ENCODE assay signal across 12 cellular contexts in genomic region chr7:18289801-18290200, GRCh38.
DNase-seq lines count a peak whose midpoint lies in the region; ATAC-seq and TF ChIP-seq lines count a peak whose summit lies in the region.
"Had no signal": no experiment of that assay in that cellular context is flagged by ENCODE, and none has a peak within 500 bp of the region (broad histone marks: within the 10 kb centered on the region; RNA-seq: fewer than 3 reads in every experiment).

No MANE protein-coding gene starts in this region.

- no peak for TF ChIP-seq EP300 in esophagus muscularis mucosa (IDR thresholded peaks at IDR 0.05)

- H3K4me3 ChIP-seq in HL-60 (replicated peaks; ENCODE audit: insufficient read depth, low read length) (peak overlapping the region; percentile 55), esophagus muscularis mucosa (no peak overlapping the region), osteoblast (ENCODE audit: insufficient read depth, low read length) (no peak overlapping the region)

- peaks cover 36% of the 10 kb centered on the region for H3K4me1 Mint-ChIP-seq in Calu3 (ENCODE audit: low read depth, unreplicated experiment)
- peaks cover 0 to 54% (median 2%) of the 10 kb centered on the region in 4 donors for H3K4me1 Mint-ChIP-seq in naive thymus-derived CD8-positive, alpha-beta T cell

- H3K27ac Mint-ChIP-seq in Calu3 (ENCODE audit: unreplicated experiment): peak overlapping the region; percentile 1
- H3K27ac Mint-ChIP-seq in naive thymus-derived CD8-positive, alpha-beta T cell: peak overlapping the region in 1 of 10 donors; percentile 53

- H3K27me3 Mint-ChIP-seq in Calu3 (ENCODE audit: unreplicated experiment): no peaks in the 10 kb centered on the region
- H3K27me3 Mint-ChIP-seq in naive thymus-derived CD8-positive, alpha-beta T cell: peaks cover 0 to 38% (median 10%) of the 10 kb centered on the region in 5 donors

- H3K27ac ChIP-seq in HL-60 (replicated peaks) (no peak overlapping the region), esophagus muscularis mucosa (replicated peaks in 1 of 4) (peak overlapping the region; percentile 8 to 31 (median 14)), osteoblast (ENCODE audit: low read depth, low read length) (no peak overlapping the region)
- H3K27ac ChIP-seq: C4-2B had no signal

- no peak for TF ChIP-seq POLR2A in esophagus muscularis mucosa (IDR thresholded peaks at IDR 0.05; ENCODE audit: low read depth)

- CTCF ChIA-PET in Calu3 (lab: Charles Lee): interaction anchor here (1.4 kb wide), 1 partner anchor 13 kb away, joined by 4 read pairs; no protein-coding TSS in a partner anchor

- POLR2A ChIA-PET in naive thymus-derived CD8-positive, alpha-beta T cell (lab: Charles Lee): no interaction called here

- H3K36me3 Mint-ChIP-seq in Calu3 (ENCODE audit: insufficient read depth, unreplicated experiment): no peaks in the 10 kb centered on the region
- no peaks in the 10 kb centered on the region for H3K36me3 Mint-ChIP-seq in naive thymus-derived CD8-positive, alpha-beta T cell

- ATAC-seq in GM19452 (IDR thresholded peaks at IDR 0.05; ENCODE audit: unreplicated experiment): peak; percentile 3
- ATAC-seq in naive thymus-derived CD8-positive, alpha-beta T cell: no peak
- ATAC-seq: left lobe of liver had no signal

- DNase-seq in Calu3 (no peak), HL-60 (ENCODE audit: low read depth in 1 of 2, low spot score in 1 of 2) (no peak), esophagus muscularis mucosa (ENCODE audit: extremely low spot score) (no peak), GM19238 (ENCODE audit: insufficient read length, low spot score) (no peak), osteoblast (ENCODE audit: insufficient read length, low spot score, missing footprints) (no peak)
- no peak for DNase-seq in naive thymus-derived CD8-positive, alpha-beta T cell
- no peak for DNase-seq in activated CD8-positive, alpha-beta memory T cell treated with anti-CD3 and anti-CD28 coated beads, Interleukin-2, amount 50 U/mL, for 4 hours
- DNase-seq: glutamatergic neuron, NCI-H2171 had no signal

- no peak for TF ChIP-seq CTCF in Calu3 (IDR thresholded peaks at IDR 0.05; ENCODE audit: unreplicated experiment)
- TF ChIP-seq CTCF in HL-60 (IDR thresholded peaks at IDR 0.05; ENCODE audit: insufficient read depth, low read length): no peak
- TF ChIP-seq CTCF in esophagus muscularis mucosa (IDR thresholded peaks at IDR 0.05): no peak
- TF ChIP-seq CTCF in osteoblast (IDR thresholded peaks at IDR 0.05; ENCODE audit: extremely low read depth, low read depth, low read length): no peak

- no peaks in the 10 kb centered on the region for H3K36me3 ChIP-seq in esophagus muscularis mucosa
- no peaks in the 10 kb centered on the region for H3K36me3 ChIP-seq in osteoblast (ENCODE audit: insufficient read depth, low read length)

- no TSS peak for BruUV-seq in Calu3 (replicated peaks; lab: Mats Ljungman, UMichigan)

- H3K9me3 ChIP-seq in esophagus muscularis mucosa (no peaks in the 10 kb centered on the region), osteoblast (ENCODE audit: low read depth, low read length) (no peaks in the 10 kb centered on the region)

- H3K4me3 Mint-ChIP-seq in Calu3 (ENCODE audit: low read depth, unreplicated experiment): no peak overlapping the region
- H3K4me3 Mint-ChIP-seq in naive thymus-derived CD8-positive, alpha-beta T cell: peak overlapping the region in 2 of 10 donors; percentile 75 to 83

- no peaks in the 10 kb centered on the region for H3K9me3 Mint-ChIP-seq in Calu3 (ENCODE audit: low read depth, unreplicated experiment)
- H3K9me3 Mint-ChIP-seq in naive thymus-derived CD8-positive, alpha-beta T cell: peaks cover 0 to under 1% (median 0%) of the 10 kb centered on the region in 9 donors

- H3K4me1 ChIP-seq in esophagus muscularis mucosa (peaks cover 15 to 66% (median 57%) of the 10 kb centered on the region in 4 donors), osteoblast (ENCODE audit: insufficient read depth, low read length) (no peaks in the 10 kb centered on the region)

- H2AFZ ChIP-seq in osteoblast (ENCODE audit: low read length): no peak overlapping the region

- H3K79me2 ChIP-seq in osteoblast (ENCODE audit: insufficient read depth, low read length): no peaks in the 10 kb centered on the region

- intact Hi-C loops in Calu3 (cut with micrococcal nuclease; ENCODE audit: unreplicated experiment) (no loop called here), esophagus muscularis mucosa (cut with DNase I) (no loop called here)

- H3K27me3 ChIP-seq in HL-60 (ENCODE audit: insufficient read depth, poor library complexity, severe bottlenecking) (no peaks in the 10 kb centered on the region), esophagus muscularis mucosa (no peaks in the 10 kb centered on the region), osteoblast (ENCODE audit: insufficient read depth, low read length) (peaks cover 11% of the 10 kb centered on the region)

- H4K20me1 ChIP-seq in osteoblast (ENCODE audit: insufficient read depth, low read length): no peaks in the 10 kb centered on the region

- 18% methylated on average over 4 of the region's 4 CpGs for WGBS in esophagus muscularis mucosa

- H3K4me2 ChIP-seq in osteoblast (ENCODE audit: insufficient read depth, low read length): no peak overlapping the region

Comparison
In these comparisons a context has a peak if more than half of its experiments do, and no peak if none do; other contexts are left out.
1. H3K27ac ChIP-seq: peak in esophagus muscularis mucosa (4 of 4); none in HL-60 (single experiment) and osteoblast (single experiment).